ENCODE assay signal across 13 cellular contexts in the genomic region with DNA sequence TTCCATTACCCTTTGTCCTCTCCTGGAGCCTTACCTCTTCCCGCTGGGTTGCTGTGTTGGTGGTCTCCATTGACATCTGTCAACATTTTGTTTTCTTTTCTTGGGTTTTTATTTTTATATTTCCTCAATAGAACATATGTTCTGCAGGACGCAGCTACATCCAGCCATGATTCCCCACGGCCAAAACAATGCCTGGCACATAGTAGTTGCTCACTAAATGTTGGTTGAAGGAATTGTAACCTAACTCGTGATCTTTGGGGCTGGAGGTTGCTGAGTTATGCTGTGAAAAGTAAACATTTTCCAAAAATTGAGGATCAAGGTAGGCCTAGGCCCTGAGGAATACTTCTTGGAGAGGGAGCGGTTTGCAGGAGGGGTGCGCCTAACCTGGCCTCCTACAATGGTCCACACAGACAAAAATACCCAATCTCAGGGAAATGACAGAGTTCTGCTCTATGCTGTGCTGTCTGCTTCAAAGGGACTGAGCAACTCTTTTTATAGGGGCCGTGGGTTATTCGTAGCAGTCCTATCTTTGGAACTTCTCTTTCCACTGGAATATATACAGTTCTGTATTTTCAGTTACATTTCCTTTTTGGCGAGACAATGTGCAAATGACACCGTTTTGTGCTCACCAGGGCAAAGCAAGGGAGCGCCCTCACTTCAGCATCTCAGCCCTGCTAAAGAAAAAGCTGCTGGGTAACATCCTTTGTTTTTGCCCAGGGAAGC. TPM values are rescaled to one million over a fixed set of nuclear protein-coding genes. Genes with fewer than 3 reads are reported as not detected.
DNase-seq lines count a peak whose midpoint lies in the region; ATAC-seq, FAIRE-seq and TF ChIP-seq lines count a peak whose summit lies in the region.
"Had no signal": no experiment of that assay in that cellular context is flagged by ENCODE, and none has a peak within 500 bp of the region (broad histone marks: within the 10 kb centered on the region; RNA-seq: fewer than 3 reads in every experiment).

No MANE protein-coding gene starts in this region.

- POLR2A ChIA-PET in HepG2 (lab: Yijun Ruan, JAX): no interaction called here

- peak overlapping the region; percentile 90 for H3K4me3 Mint-ChIP-seq in mesothelial cell of epicardium

- no peaks in the 10 kb centered on the region for H3K79me2 ChIP-seq in HepG2 (ENCODE audit: insufficient read depth, low read length)

- in situ Hi-C loops in HepG2 (cut with HindIII; ENCODE audit: extremely low pct_ligation_motif_present, low pct_unique_long_range_greater_than_20kb): no loop called here

- no peak for TF ChIP-seq EP300 in HepG2 (IDR thresholded peaks at IDR 0.05; ENCODE audit: low read depth in 2 of 2, low read length in 2 of 2)
- TF ChIP-seq EP300 in HepG2 (CRISPR knock-in tag; IDR thresholded peaks at IDR 0.05; ENCODE audit: borderline replicate concordance): no peak

- no peaks in the 10 kb centered on the region for H3K9me3 Mint-ChIP-seq in mesothelial cell of epicardium

- CTCF ChIA-PET in HepG2 (lab: Yijun Ruan, JAX; ENCODE audit: low intra/inter-chr PET ratio, low total read pairs): no interaction called here

- peaks cover 20% of the 10 kb centered on the region for H3K27me3 ChIP-seq in NT2/D1 (ENCODE audit: insufficient read depth, insufficient read length)
- H3K27me3 ChIP-seq in testis: no peaks in the 10 kb centered on the region
- H3K27me3 ChIP-seq in HepG2 (ENCODE audit: control insufficient read depth in 1 of 2, insufficient read depth in 2 of 2, low read length in 2 of 2): peaks cover 3 to 71% of the 10 kb centered on the region in 2 experiments; a peak in 3 of 5 replicates
- peaks cover 0 to 4% of the 10 kb centered on the region in 2 donors for H3K27me3 ChIP-seq in body of pancreas

- intact Hi-C loops in testis (cut with DNase I; ENCODE audit: low total_unique reads) (no loop called here), HepG2 (cut with micrococcal nuclease; ENCODE audit: unreplicated experiment) (no loop called here), body of pancreas (cut with DNase I) (no loop called here)

- no peak for FAIRE-seq in HepG2 (lab: Jason Lieb, UNC)
- FAIRE-seq: HTR-8/SVneo had no signal

- no TSS peak for BruUV-seq in HepG2 (replicated peaks; lab: Mats Ljungman, UMichigan)

- H3K4me1 ChIP-seq in NT2/D1 (ENCODE audit: insufficient read depth, insufficient read length) (peaks cover 2% of the 10 kb centered on the region), testis (peaks cover 3% of the 10 kb centered on the region), HepG2 (ENCODE audit: insufficient read depth, low read length) (no peaks in the 10 kb centered on the region), body of pancreas (peaks cover 5% of the 10 kb centered on the region)

- H3K36me3 Mint-ChIP-seq in mesothelial cell of epicardium: peaks cover 1% of the 10 kb centered on the region

- WGBS in testis, 2 donors: 59 to 65% methylated on average over 11 of the region's 11 CpGs
- WGBS in HepG2 (ENCODE audit: low lambda C conversion rate): 27% methylated on average over 11 of the region's 11 CpGs
- 65 to 76% methylated on average over 11 of the region's 11 CpGs for WGBS in body of pancreas, 2 donors

- H2AFZ ChIP-seq in HepG2 (ENCODE audit: low read length): no peak overlapping the region

- ATAC-seq in HepG2 (no peak), GM19463 (IDR thresholded peaks at IDR 0.05; ENCODE audit: unreplicated experiment) (no peak), body of pancreas (no peak), HG02678 (IDR thresholded peaks at IDR 0.05; ENCODE audit: unreplicated experiment) (no peak)
- ATAC-seq: SK-N-SH treated with all-trans-retinoic acid at 6 μM for 48 hours had no signal

- no peak for DNase-seq in NT2/D1 (ENCODE audit: low read depth, low spot score)
- no peak for DNase-seq in epithelial cell of esophagus (ENCODE audit: low read depth)
- no peak for DNase-seq in mesothelial cell of epicardium (ENCODE audit: low spot score in 2 of 2, unreplicated experiment in 2 of 2)
- no peak for DNase-seq in testis
- DNase-seq in HepG2 (ENCODE audit: low spot score): no peak
- DNase-seq in body of pancreas: no peak
- DNase-seq: activated CD4-positive, alpha-beta T cell treated with anti-CD3 and anti-CD28 coated beads for 4 hours; foreskin melanocyte; NCI-H1436 had no signal

- no peaks in the 10 kb centered on the region for H3K9me3 ChIP-seq in NT2/D1 (ENCODE audit: insufficient read depth, low read length)
- H3K9me3 ChIP-seq in testis: no peaks in the 10 kb centered on the region
- no peaks in the 10 kb centered on the region for H3K9me3 ChIP-seq in HepG2 (ENCODE audit: low read length)
- H3K9me3 ChIP-seq in body of pancreas: no peaks in the 10 kb centered on the region

- TF ChIP-seq POLR2A in testis (IDR thresholded peaks at IDR 0.05) (no peak), HepG2 (IDR thresholded peaks at IDR 0.05; ENCODE audit: insufficient read depth in 1 of 2, low read depth in 2 of 2, low read length in 2 of 2) (no peak), body of pancreas (IDR thresholded peaks at IDR 0.05) (peak in 1 of 3 donors; percentile 7)

- H3K4me1 Mint-ChIP-seq in mesothelial cell of epicardium: peaks cover 70% of the 10 kb centered on the region

- H3K4me3 ChIP-seq in NT2/D1 (ENCODE audit: insufficient read length, low read depth) (peak overlapping the region; percentile 74), epithelial cell of esophagus (ENCODE audit: low read length) (peak overlapping the region; percentile 48), testis (peak overlapping the region; percentile 58 to 61), HepG2 (replicated peaks in 1 of 3; ENCODE audit: insufficient read depth in 1 of 3, low read depth in 2 of 3, low read length in 3 of 3) (no peak overlapping the region), body of pancreas (no peak overlapping the region)

- no peaks in the 10 kb centered on the region for H3K27me3 Mint-ChIP-seq in mesothelial cell of epicardium (ENCODE audit: low read depth)

- H4K20me1 ChIP-seq in HepG2 (ENCODE audit: insufficient read depth, low read length): 0 out of 2 replicates have a peak, but pooled peaks cover 1% of the 10 kb centered on the region

- no peak for TF ChIP-seq CTCF in epithelial cell of esophagus (IDR thresholded peaks at IDR 0.05; ENCODE audit: insufficient read depth, low read depth, low read length, missing control alignments)
- no peak for TF ChIP-seq CTCF in mesothelial cell of epicardium (IDR thresholded peaks at IDR 0.05; ENCODE audit: unreplicated experiment)
- TF ChIP-seq CTCF in testis (IDR thresholded peaks at IDR 0.05): no peak
- TF ChIP-seq CTCF in HepG2 (CRISPR knock-in tag; IDR thresholded peaks at IDR 0.05): no peak
- TF ChIP-seq CTCF in body of pancreas (IDR thresholded peaks at IDR 0.05): no peak

- peaks cover 4% of the 10 kb centered on the region for H3K36me3 ChIP-seq in NT2/D1 (ENCODE audit: insufficient read depth, insufficient read length, low read length)
- H3K36me3 ChIP-seq in testis (ENCODE audit: low read depth, missing control alignments): no peaks in the 10 kb centered on the region
- H3K36me3 ChIP-seq in HepG2 (replicated peaks in 1 of 2; ENCODE audit: control insufficient read depth in 1 of 2, insufficient read depth in 2 of 2, low read length in 2 of 2): no peaks in the 10 kb centered on the region
- H3K36me3 ChIP-seq in body of pancreas (replicated peaks in 1 of 2; ENCODE audit: insufficient read depth in 1 of 2, low read depth in 2 of 2): no peaks in the 10 kb centered on the region

- TF ChIP-seq RAD21 in HepG2 (CRISPR knock-in tag; IDR thresholded peaks at IDR 0.05): no peak

- H3K9ac ChIP-seq in NT2/D1 (ENCODE audit: insufficient read length, low read depth): peak overlapping the region; percentile 93
- H3K9ac ChIP-seq in HepG2 (ENCODE audit: insufficient read depth, low read depth, low read length): no peak overlapping the region

- H3K27ac Mint-ChIP-seq in mesothelial cell of epicardium: peak overlapping the region; percentile 98

- H3K27ac ChIP-seq in testis: peak overlapping the region in 1 of 2 donors; percentile 87
- no peak overlapping the region for H3K27ac ChIP-seq in HepG2 (ENCODE audit: extremely low read length, insufficient read depth, low read length)
- H3K27ac ChIP-seq in body of pancreas: no peak overlapping the region

- H3K4me2 ChIP-seq in HepG2 (ENCODE audit: low read depth, low read length): no peak overlapping the region

TF ChIP-seq in HepG2, 621 proteins besides CTCF, POLR2A, EP300 and RAD21 (continues in another document):
- no peak for TF ChIP-seq MED8 (CRISPR knock-in tag; IDR thresholded peaks at IDR 0.05; ENCODE audit: insufficient replicate concordance)

RNA-seq across cellular contexts. Expression of a gene that starts 1.4 kb away (rescaled TPM):
- total RNA-seq in mesothelial cell of epicardium: 102 to 108 TPM (median 105 TPM) in 3 replicates
- total RNA-seq in testis: 1 to 10 TPM; 6.5 to 8.7 TPM
- polyA plus RNA-seq in testis (ENCODE audit: insufficient read depth, low read depth, low replicate concordance): 14.3 TPM
- total RNA-seq in HepG2 (2016; rRNA removed; fragmentation: Illumina TruSeq; extraction: Trizol): not detected in 2 replicates
- not detected in 2 replicates for total RNA-seq in HepG2 (2016; cell fraction: cytosol; rRNA removed; fragmentation: Illumina TruSeq; extraction: Trizol; ENCODE audit: low read depth)
- not detected in 2 replicates for total RNA-seq in HepG2 (2016; cell fraction: insoluble cytoplasmic fraction; rRNA removed; fragmentation: Illumina TruSeq; extraction: Trizol)
- total RNA-seq in HepG2 (2016; cell fraction: membrane; rRNA removed; fragmentation: Illumina TruSeq; extraction: Trizol): not detected in 2 replicates
- total RNA-seq in HepG2 (2016; cell fraction: nucleus; rRNA removed; fragmentation: Illumina TruSeq; extraction: Trizol): not detected in 2 replicates
- not detected in 2 replicates for polyA plus RNA-seq in HepG2 (2011; rRNA removed)
- polyA plus RNA-seq in HepG2 (2011; cell fraction: cytosol; rRNA removed): not detected in 2 replicates
- polyA plus RNA-seq in HepG2 (2011; cell fraction: nucleus; rRNA removed): not detected in 2 replicates
- not detected in 2 replicates for polyA plus RNA-seq in HepG2 (2012)
- polyA plus RNA-seq in HepG2 (2016; cell fraction: cytosol; fragmentation: Illumina TruSeq; extraction: Trizol; ENCODE audit: low read depth): not detected in 2 replicates
- not detected in 2 replicates for polyA plus RNA-seq in HepG2 (2016; cell fraction: insoluble cytoplasmic fraction; fragmentation: Illumina TruSeq; extraction: Trizol; ENCODE audit: low read depth)
- polyA plus RNA-seq in HepG2 (2016; cell fraction: membrane; fragmentation: Illumina TruSeq; extraction: Trizol; ENCODE audit: low read depth): not detected in 2 replicates
- not detected in 2 replicates for polyA plus RNA-seq in HepG2 (2016; cell fraction: nucleus; fragmentation: Illumina TruSeq; extraction: Trizol; ENCODE audit: insufficient read depth, low read depth)
- not detected in 2 replicates for polyA minus RNA-seq in HepG2 (2011; rRNA and poly(A)+ RNA removed; ENCODE audit: low replicate concordance)
- not detected in 2 replicates for polyA minus RNA-seq in HepG2 (2011; cell fraction: cytosol; rRNA and poly(A)+ RNA removed)
- polyA minus RNA-seq in HepG2 (2011; cell fraction: nucleus; rRNA and poly(A)+ RNA removed): not detected in 2 replicates
- total RNA-seq in body of pancreas: 1 to 10 TPM; 7.5 to 9.9 TPM

Comparison
In these comparisons a context has a peak if more than half of its experiments do, and no peak if none do; other contexts are left out.
1. H3K4me3 ChIP-seq: peak in NT2/D1 (single experiment), epithelial cell of esophagus (single experiment) and testis (2 of 2); none in HepG2 (0 of 3) and body of pancreas (0 of 2).